ENCODE assay signal across 22 cellular contexts in the genomic region with DNA sequence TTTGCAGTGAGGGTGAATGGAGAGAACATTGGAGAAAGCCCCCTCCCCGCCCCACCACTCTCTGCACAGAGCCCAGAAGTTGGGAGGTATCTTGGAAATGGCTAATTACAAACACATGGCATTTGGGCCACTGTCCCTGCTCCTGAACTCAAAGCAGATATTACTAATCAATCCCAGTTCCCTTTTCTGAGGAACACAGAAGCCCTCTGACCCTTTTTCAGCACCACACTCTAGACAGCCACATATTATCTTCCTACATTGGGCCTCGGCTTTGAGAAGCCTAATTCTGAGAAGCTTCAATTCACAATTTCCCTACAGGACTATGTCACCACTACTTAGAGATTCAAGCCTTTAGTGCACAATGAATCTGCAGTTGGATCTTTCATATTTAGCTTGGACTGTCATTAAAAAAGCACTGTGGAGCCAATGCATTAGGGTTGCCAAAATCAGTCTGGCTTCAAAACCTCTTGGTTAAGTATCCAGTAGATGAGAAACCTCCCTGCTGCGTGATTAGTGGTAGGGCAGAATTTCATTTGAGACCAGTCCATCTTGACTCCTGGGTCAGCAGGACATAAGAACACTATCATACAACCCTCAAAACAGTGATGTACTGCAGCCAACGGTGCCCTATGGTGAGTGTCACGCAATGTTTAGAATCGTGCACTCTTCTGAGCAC. TPM values are rescaled to one million over a fixed set of nuclear protein-coding genes. Genes with fewer than 3 reads are reported as not detected.
DNase-seq lines count a peak whose midpoint lies in the region; ATAC-seq, FAIRE-seq and TF ChIP-seq lines count a peak whose summit lies in the region.
"Had no signal": no experiment of that assay in that cellular context is flagged by ENCODE, and none has a peak within 500 bp of the region (broad histone marks: within the 10 kb centered on the region; RNA-seq: fewer than 3 reads in every experiment).

No MANE protein-coding gene starts in this region.

- FAIRE-seq in GM12891 (lab: Jason Lieb, UNC): no peak
- FAIRE-seq in GM19239 (lab: Jason Lieb, UNC): no peak

- H3K4me3 ChIP-seq in astrocyte of the cerebellum (ENCODE audit: low read depth, low read length): no peak overlapping the region
- H3K4me3 ChIP-seq: PC-9, thyroid gland had no signal

- in situ Hi-C loops in astrocyte of the cerebellum (cut with HindIII; ENCODE audit: low sequenced_read_pairs): no loop called here

- TF ChIP-seq POLR2A in GM12891 (IDR thresholded peaks at IDR 0.05; ENCODE audit: low read depth, low read length): no peak

- no peak for TF ChIP-seq CTCF in astrocyte of the cerebellum (IDR thresholded peaks at IDR 0.05; ENCODE audit: low read depth, low read length, missing control alignments)

- ATAC-seq in sciatic nerve: peak; percentile 29
- ATAC-seq: esophagus mucosa; naive thymus-derived CD4-positive, alpha-beta T cell; stimulated activated effector memory CD8-positive, alpha-beta T cell treated with anti-CD3 and anti-CD28 coated beads, Interleukin-12 subunit alpha, Interleukin-12 subunit beta, amount 100 ng/mL, for 72 hours had no signal

- intact Hi-C loops in sciatic nerve (cut with DNase I): no loop called here

- no peak for DNase-seq in GM12891 (ENCODE audit: insufficient read length, low spot score)
- peak; percentile 64 for DNase-seq in NCI-H1092 (lab: John Stamatoyannopoulos, UW)
- DNase-seq in astrocyte of the cerebellum (ENCODE audit: low read depth): peak; percentile 28
- DNase-seq in sciatic nerve (ENCODE audit: low spot score): peak; percentile 10
- no peak for DNase-seq in NCI-H82 treated with DMSO at 0.1 percent for 48 hours (lab: John Stamatoyannopoulos, UW; ENCODE audit: unreplicated experiment)
- no peak for DNase-seq in foreskin melanocyte
- DNase-seq in GM19239 (ENCODE audit: insufficient read length, low spot score): no peak
- DNase-seq: activated CD4-positive, alpha-beta memory T cell treated with anti-CD3 and anti-CD28 coated beads, Interleukin-2, amount 10 ng/mL, durations not matched to agents 7 days and 5 days; activated CD4-positive, CD25-positive, alpha-beta regulatory T cell; activated naive CD4-positive, alpha-beta T cell; activated T-cell treated with anti-CD3 and anti-CD28 coated beads for 4 hours; DND-41; effector CD4-positive, alpha-beta T cell; H7; KBM-7; mesendoderm; naive thymus-derived CD4-positive, alpha-beta T cell; NCI-H1105 treated with DMSO at 0.1 percent for 48 hours; PC-9 had no signal

TF ChIP-seq in GM12891, 5 proteins besides CTCF, POLR2A, EP300 and RAD21:
- TF ChIP-seq PAX5 (IDR thresholded peaks at IDR 0.05; ENCODE audit: insufficient read depth, low read length, severe bottlenecking): no peak
- peak; percentile 84 for TF ChIP-seq SPI1 (IDR thresholded peaks at IDR 0.05; ENCODE audit: low read depth, low read length)
- no peak for TF ChIP-seq POU2F2 (IDR thresholded peaks at IDR 0.05; ENCODE audit: low read depth, low read length)

RNA-seq across cellular contexts. Expression of gene MGLL, which starts 26.1 kb away (rescaled TPM):
- 49.8 TPM for polyA plus RNA-seq in GM12891 (2012; ENCODE audit: low read depth, missing spikeins)
- 178 TPM for total RNA-seq in sciatic nerve
- polyA plus RNA-seq: naive thymus-derived CD4-positive, alpha-beta T cell had no signal

Comparison
In these comparisons a context has a peak if more than half of its experiments do, and no peak if none do; other contexts are left out.
1. DNase-seq: peak in NCI-H1092 (single experiment), astrocyte of the cerebellum (single experiment) and sciatic nerve (single experiment); none in GM12891 (single experiment), NCI-H82 treated with DMSO at 0.1 percent for 48 hours (single experiment), foreskin melanocyte (single experiment) and GM19239 (single experiment).